10 cellular contexts compared by ENCODE assay signal in the genomic region with DNA sequence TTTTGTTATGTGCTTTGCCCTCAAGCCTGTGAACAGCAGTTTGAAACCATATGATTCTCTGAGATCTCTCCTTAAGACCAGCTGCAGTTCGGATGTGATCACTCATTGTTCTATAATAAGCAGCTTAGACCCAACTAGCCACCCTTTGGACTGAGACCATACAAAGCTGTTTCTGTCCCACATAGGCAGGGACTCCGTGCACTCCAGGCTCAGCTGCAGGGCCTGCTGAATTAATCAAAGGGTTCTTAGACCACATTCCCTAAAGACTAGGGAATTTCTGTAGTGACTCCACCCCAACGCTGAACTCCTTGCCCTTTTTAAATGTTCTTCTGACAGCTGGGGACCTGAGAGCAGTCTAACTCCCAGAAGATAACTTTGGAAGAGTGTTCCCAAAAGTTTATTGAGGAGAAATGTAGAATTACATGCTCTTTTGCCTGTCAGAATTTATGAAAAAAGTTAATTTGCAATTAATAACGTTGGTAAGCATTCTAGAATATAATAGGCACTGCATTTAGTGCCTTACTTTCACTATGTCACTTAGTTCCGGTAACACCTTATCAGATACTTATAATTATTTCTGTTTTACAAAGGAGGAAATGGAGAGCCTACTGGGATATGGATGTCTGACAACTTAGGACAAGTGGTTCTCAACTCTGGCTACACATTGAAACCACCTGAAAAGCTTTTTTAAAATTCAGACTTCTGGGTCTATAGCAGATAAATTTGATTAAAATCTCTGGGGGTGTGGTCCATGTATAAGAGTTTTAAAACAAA. TPM values are rescaled to one million over a fixed set of nuclear protein-coding genes. Genes with fewer than 3 reads are reported as not detected.
DNase-seq lines count a peak whose midpoint lies in the region; ATAC-seq, FAIRE-seq and TF ChIP-seq lines count a peak whose summit lies in the region.
"Had no signal": no experiment of that assay in that cellular context is flagged by ENCODE, and none has a peak within 500 bp of the region (broad histone marks: within the 10 kb centered on the region; RNA-seq: fewer than 3 reads in every experiment).

No MANE protein-coding gene starts in this region.

- H3K27me3 ChIP-seq in H1 (replicated peaks in 1 of 4; ENCODE audit: control insufficient read depth in 3 of 4, extremely low read depth in 1 of 4, insufficient read depth in 3 of 4, low read length in 3 of 4) (no peaks in the 10 kb centered on the region), lung (ENCODE audit: control insufficient read depth, insufficient read depth) (no peaks in the 10 kb centered on the region), small intestine (ENCODE audit: control insufficient read depth in 2 of 2, insufficient read depth in 2 of 2, low read length in 2 of 2) (no peaks in the 10 kb centered on the region), A673 (replicated peaks; ENCODE audit: insufficient read depth, low read depth, low read length, poor library complexity) (no peaks in the 10 kb centered on the region)
- no peaks in the 10 kb centered on the region for H3K27me3 ChIP-seq in effector memory CD4-positive, alpha-beta T cell (replicated peaks; ENCODE audit: control insufficient read depth, insufficient read depth, low read length, poor library complexity, severe bottlenecking)
- H3K27me3 ChIP-seq: brain microvascular endothelial cell had no signal

- no peak overlapping the region for H3K18ac ChIP-seq in H1 (ENCODE audit: extremely low read depth, low read length)

- H3K4ac ChIP-seq in H1 (replicated peaks; ENCODE audit: insufficient read length, low read depth, low read length), result no peak overlapping the region

- intact Hi-C loops in A673 (cut with micrococcal nuclease; ENCODE audit: unreplicated experiment), result no loop called here

- POLR2A ChIA-PET in H1 (lab: Charles Lee; ENCODE audit: partially characterized antibody) (interaction anchor here (1.3 to 2.6 kb wide), 4 partner anchors 9 to 41 kb away, joined by 3 to 12 read pairs (median 7); a partner anchor contains a TSS), A673 (lab: Charles Lee; ENCODE audit: low non-redundant PET) (no interaction called here)

- no peak overlapping the region for H2BK120ac ChIP-seq in H1 (replicated peaks; ENCODE audit: low read depth, low read length)

- peak; percentile 62 for ATAC-seq in lung (ENCODE audit: insufficient read depth, low FRiP score)
- ATAC-seq: natural killer cell had no signal

- H2BK15ac ChIP-seq in H1 (ENCODE audit: low read length), result no peak overlapping the region

- H4K5ac ChIP-seq in H1 (ENCODE audit: insufficient read length, low read depth, low read length), result no peak overlapping the region

- no peak overlapping the region for H2AFZ ChIP-seq in H1 (ENCODE audit: low read length)

- H3K9me3 ChIP-seq in H1 (ENCODE audit: insufficient read depth in 2 of 2, low read depth in 1 of 2, low read length in 1 of 2), result no peaks in the 10 kb centered on the region
- no peaks in the 10 kb centered on the region for H3K9me3 ChIP-seq in lung (ENCODE audit: control insufficient read depth in 2 of 2, insufficient read depth in 1 of 2, low read length in 1 of 2)
- no peaks in the 10 kb centered on the region for H3K9me3 ChIP-seq in small intestine (ENCODE audit: control insufficient read depth, low read depth)
- H3K9me3 ChIP-seq in effector memory CD4-positive, alpha-beta T cell (ENCODE audit: control insufficient read depth, low read length), result no peaks in the 10 kb centered on the region
- no peaks in the 10 kb centered on the region for H3K9me3 ChIP-seq in A673 (ENCODE audit: low read depth, low read length, poor library complexity, severe bottlenecking)

- H2BK12ac ChIP-seq in H1 (ENCODE audit: low read depth, low read length), result no peak overlapping the region

- FAIRE-seq in H1 (lab: Jason Lieb, UNC) (peak; percentile 71), small intestine (lab: Jason Lieb, UNC) (no peak), GM12892 (lab: Jason Lieb, UNC) (no peak)

- no TSS peak for BruUV-seq in A673 (replicated peaks; lab: Mats Ljungman, UMichigan)

- H3K27ac ChIP-seq in H1 (ENCODE audit: low read depth, low read length) (no peak overlapping the region), lung (ENCODE audit: low read depth in 1 of 2, low read length in 1 of 2) (peak overlapping the region in 1 of 2 donors; percentile 74), small intestine (ENCODE audit: low read depth in 1 of 2, low read length in 1 of 2) (peak overlapping the region in 1 of 2 donors; percentile 20), A673 (ENCODE audit: low read depth, low read length, poor library complexity, severe bottlenecking) (no peak overlapping the region)
- no peak overlapping the region for H3K27ac ChIP-seq in effector memory CD4-positive, alpha-beta T cell (ENCODE audit: insufficient read depth, low read length, poor library complexity, severe bottlenecking)
- H3K27ac ChIP-seq: brain microvascular endothelial cell had no signal

- H3K23ac ChIP-seq in H1 (ENCODE audit: insufficient read length), result no peak overlapping the region

- H3K4me1 ChIP-seq in H1 (replicated peaks in 1 of 4; ENCODE audit: control insufficient read depth in 3 of 4, insufficient read depth in 4 of 4, low read length in 3 of 4), result peaks cover 0 to 9% (median 5%) of the 10 kb centered on the region in 4 experiments; a peak in 4 of 7 replicates
- peaks cover 0 to 1% of the 10 kb centered on the region in 2 donors for H3K4me1 ChIP-seq in lung (ENCODE audit: control insufficient read depth in 2 of 2, insufficient read depth in 2 of 2, low read length in 2 of 2)
- H3K4me1 ChIP-seq in small intestine (ENCODE audit: control insufficient read depth in 2 of 2, insufficient read depth in 1 of 2, low read depth in 1 of 2, low read length in 1 of 2), result no peaks in the 10 kb centered on the region
- no peaks in the 10 kb centered on the region for H3K4me1 ChIP-seq in effector memory CD4-positive, alpha-beta T cell (ENCODE audit: control insufficient read depth, insufficient read depth, low read length, poor library complexity, severe bottlenecking)
- no peaks in the 10 kb centered on the region for H3K4me1 ChIP-seq in A673 (ENCODE audit: insufficient read depth, low read length, poor library complexity, severe bottlenecking)

- no peak overlapping the region for H4K8ac ChIP-seq in H1 (ENCODE audit: extremely low read depth, insufficient read depth, low read length)

- TF ChIP-seq RAD21 in H1 (IDR thresholded peaks at IDR 0.05 in 1 of 2, conservative IDR thresholded peaks at IDR 0.05 in 1 of 2; ENCODE audit: low read depth in 2 of 2, low read length in 2 of 2), result no peak

- H4K91ac ChIP-seq in H1 (replicated peaks; ENCODE audit: insufficient read length, low read length), result no peak overlapping the region

- no peak overlapping the region for H3K9ac ChIP-seq in H1 (replicated peaks in 1 of 4; ENCODE audit: extremely low read depth in 1 of 4, low read depth in 3 of 4, low read length in 3 of 4)

- peaks cover 0 to 9% (median 2%) of the 10 kb centered on the region in 4 experiments; a peak in 3 of 8 replicates for H3K36me3 ChIP-seq in H1 (ENCODE audit: control insufficient read depth in 2 of 4, insufficient read depth in 4 of 4, low read length in 3 of 4)
- H3K36me3 ChIP-seq in lung (ENCODE audit: control insufficient read depth in 2 of 2, insufficient read depth in 2 of 2, low read length in 2 of 2), result no peaks in the 10 kb centered on the region
- no peaks in the 10 kb centered on the region for H3K36me3 ChIP-seq in small intestine (ENCODE audit: control insufficient read depth in 2 of 2, insufficient read depth in 2 of 2, low read length in 2 of 2)
- no peaks in the 10 kb centered on the region for H3K36me3 ChIP-seq in effector memory CD4-positive, alpha-beta T cell (ENCODE audit: control insufficient read depth, insufficient read depth, low read length)
- H3K36me3 ChIP-seq in A673 (ENCODE audit: insufficient read depth, low read length, poor library complexity, severe bottlenecking), result no peaks in the 10 kb centered on the region
- H3K36me3 ChIP-seq: brain microvascular endothelial cell had no signal

- TF ChIP-seq POLR2A in H1 (IDR thresholded peaks at IDR 0.05; ENCODE audit: control extremely low read depth in 1 of 2, low read depth in 2 of 2, low read length in 2 of 2) (no peak), GM12892 (IDR thresholded peaks at IDR 0.05; ENCODE audit: low read depth, low read length) (no peak)

- CTCF ChIA-PET in H1 (lab: Charles Lee; ENCODE audit: partially characterized antibody), result interaction anchor here (1.1 to 2.2 kb wide), 4 partner anchors 15 to 41 kb away, joined by 3 to 8 read pairs (median 4); no protein-coding TSS in a partner anchor
- CTCF ChIA-PET in A673 (lab: Charles Lee), result no interaction called here

- peaks cover 2% of the 10 kb centered on the region for H3K79me1 ChIP-seq in H1 (ENCODE audit: low read depth, low read length)

- WGBS in H1 (ENCODE audit: extremely low coverage in 1 of 2, insufficient coverage in 1 of 2, insufficient read length in 1 of 2, insufficient replicate concordance in 2 of 2, low coverage in 1 of 2, low lambda C conversion rate in 2 of 2, missing lambda C conversion rate in 1 of 2), 2 experiments, result 71% methylated on average over 5 of the region's 5 CpGs; no CpG with 5 or more reads in 1 of the 2 experiments
- WGBS in lung, 2 donors, result 33 to 60% methylated on average over 5 of the region's 5 CpGs
- WGBS in small intestine, 3 donors, result 13 to 33% (median 20%) methylated on average over 5 of the region's 5 CpGs

- no peak overlapping the region for H2BK20ac ChIP-seq in H1 (ENCODE audit: low read length)

- no peak for TF ChIP-seq CTCF in H1 (IDR thresholded peaks at IDR 0.05; ENCODE audit: control extremely low read depth in 1 of 3, insufficient read depth in 1 of 3, low read depth in 1 of 3, low read length in 3 of 3)
- TF ChIP-seq CTCF in lung (IDR thresholded peaks at IDR 0.05; ENCODE audit: control extremely low read depth, extremely low read depth), result no peak
- TF ChIP-seq CTCF in A673 (conservative IDR thresholded peaks at IDR 0.05; ENCODE audit: low read depth, low read length), result no peak

- H3K56ac ChIP-seq in H1 (replicated peaks; ENCODE audit: insufficient read length, low read depth, low read length), result no peak overlapping the region

- no peak overlapping the region for H2AK5ac ChIP-seq in H1 (ENCODE audit: low read depth, low read length)

- no peak overlapping the region for H2BK5ac ChIP-seq in H1 (ENCODE audit: low read depth, low read length)

- H3K4me2 ChIP-seq in H1 (ENCODE audit: insufficient read depth in 1 of 2, low read depth in 2 of 2, low read length in 2 of 2), result no peak overlapping the region

- DNase-seq in LHCN-M2 (ENCODE audit: low read depth) (peak; percentile 77), H1 (ENCODE audit: low read depth in 1 of 2, low spot score in 2 of 2) (no peak), lung (ENCODE audit: low spot score) (no peak), small intestine (peak; percentile 31), A673 (ENCODE audit: low spot score) (no peak), GM12892 (ENCODE audit: insufficient read length) (no peak), activated T-cell treated with anti-CD3 and anti-CD28 coated beads for 4 hours (no peak)
- no peak for DNase-seq in effector memory CD4-positive, alpha-beta T cell
- DNase-seq: brain microvascular endothelial cell, natural killer cell had no signal

- no peak overlapping the region for H3K4me3 ChIP-seq in H1 (ENCODE audit: extremely low read depth in 1 of 4, insufficient read depth in 2 of 4, low read depth in 3 of 4, low read length in 4 of 4)
- no peak overlapping the region for H3K4me3 ChIP-seq in lung
- peak overlapping the region in 1 of 2 donors; percentile 35 for H3K4me3 ChIP-seq in small intestine (ENCODE audit: low read depth in 1 of 2, low read length in 2 of 2)
- H3K4me3 ChIP-seq in effector memory CD4-positive, alpha-beta T cell (ENCODE audit: insufficient read depth, low read depth, low read length, poor library complexity, severe bottlenecking), result no peak overlapping the region
- H3K4me3 ChIP-seq in A673 (ENCODE audit: low read depth, low read length, poor library complexity, severe bottlenecking), result no peak overlapping the region

- H3K14ac ChIP-seq in H1 (ENCODE audit: insufficient read length), result no peak overlapping the region

- H4K20me1 ChIP-seq in H1 (replicated peaks in 1 of 2; ENCODE audit: control insufficient read depth in 1 of 2, insufficient read depth in 2 of 2, low read length in 2 of 2), result peaks cover 5 to 7% of the 10 kb centered on the region in 2 experiments

- H3K23me2 ChIP-seq in H1 (ENCODE audit: low read depth, low read length), result no peaks in the 10 kb centered on the region

- peaks cover 3 to 97% of the 10 kb centered on the region in 2 experiments; a peak in 3 of 4 replicates for H3K79me2 ChIP-seq in H1 (ENCODE audit: control insufficient read depth in 1 of 2, insufficient read depth in 2 of 2, low read length in 2 of 2)

- TF ChIP-seq EP300 in H1 (IDR thresholded peaks at IDR 0.05; ENCODE audit: borderline replicate concordance in 1 of 2, low read depth in 2 of 2, low read length in 2 of 2), result no peak

RNA-seq across cellular contexts. Expression of a gene that starts 42.3 kb away (rescaled TPM):
- total RNA-seq in LHCN-M2 (2014; rRNA removed) (32.2 and 32.9 TPM in 2 replicates), lung (10 to 100 TPM; 29.2 to 86.7 TPM), A673 (2021) (7.2 and 9.5 TPM in 2 replicates)
- 7.4 TPM for polyA plus RNA-seq in LHCN-M2 (2012)
- 130 and 139 TPM in 2 replicates for total RNA-seq in H1 (2021; fragmentation: NEBNext Ultra II Directional; extraction: Animal tissue kit (Norgen Biotek cat#: 25700))
- polyA plus RNA-seq in H1 (2011; rRNA removed) (56.4 and 69.7 TPM in 2 replicates), lung (10 to 100 TPM in 1 of 2 donors, 1 to 10 TPM in 1; 9.1 to 11.0 TPM), small intestine (10 to 100 TPM in 2 of 3 donors, 1 to 10 TPM in 1; 7.1 to 21.0 (median 16.8) TPM)
- 69.1 TPM for polyA plus RNA-seq in H1 (2011; cell fraction: cytosol; rRNA removed)
- 80.6 TPM for polyA plus RNA-seq in H1 (2011; cell fraction: nucleus; rRNA removed)
- 64.6 to 96.2 TPM (median 88.8 TPM) in 4 replicates for polyA plus RNA-seq in H1 (2012, experiment 1 of 2)
- polyA plus RNA-seq in H1 (2012, experiment 2 of 2), result 8.6 TPM
- polyA plus RNA-seq in H1 (2013, experiment 1 of 2), result 131 TPM
- 136 TPM for polyA plus RNA-seq in H1 (2013, experiment 2 of 2)
- polyA minus RNA-seq in H1 (2011; rRNA and poly(A)+ RNA removed), result 101 and 170 TPM in 2 replicates
- polyA minus RNA-seq in H1 (2011; cell fraction: cytosol; rRNA and poly(A)+ RNA removed), result 112 TPM
- polyA minus RNA-seq in H1 (2011; cell fraction: nucleus; rRNA and poly(A)+ RNA removed), result 251 TPM
- not detected for polyA plus RNA-seq in GM12892 (2012; ENCODE audit: missing spikeins)
- total RNA-seq: natural killer cell had no signal

Comparison
In these comparisons a context has a peak if more than half of its experiments do, and no peak if none do; other contexts are left out.
1. DNase-seq: peak in LHCN-M2 (single experiment) and small intestine (single experiment); none in H1 (0 of 2), lung (single experiment), effector memory CD4-positive, alpha-beta T cell (0 of 3), A673 (single experiment), GM12892 (single experiment) and activated T-cell treated with anti-CD3 and anti-CD28 coated beads for 4 hours (single experiment).